ENCODE assay signal across 9 cellular contexts in the genomic region with DNA sequence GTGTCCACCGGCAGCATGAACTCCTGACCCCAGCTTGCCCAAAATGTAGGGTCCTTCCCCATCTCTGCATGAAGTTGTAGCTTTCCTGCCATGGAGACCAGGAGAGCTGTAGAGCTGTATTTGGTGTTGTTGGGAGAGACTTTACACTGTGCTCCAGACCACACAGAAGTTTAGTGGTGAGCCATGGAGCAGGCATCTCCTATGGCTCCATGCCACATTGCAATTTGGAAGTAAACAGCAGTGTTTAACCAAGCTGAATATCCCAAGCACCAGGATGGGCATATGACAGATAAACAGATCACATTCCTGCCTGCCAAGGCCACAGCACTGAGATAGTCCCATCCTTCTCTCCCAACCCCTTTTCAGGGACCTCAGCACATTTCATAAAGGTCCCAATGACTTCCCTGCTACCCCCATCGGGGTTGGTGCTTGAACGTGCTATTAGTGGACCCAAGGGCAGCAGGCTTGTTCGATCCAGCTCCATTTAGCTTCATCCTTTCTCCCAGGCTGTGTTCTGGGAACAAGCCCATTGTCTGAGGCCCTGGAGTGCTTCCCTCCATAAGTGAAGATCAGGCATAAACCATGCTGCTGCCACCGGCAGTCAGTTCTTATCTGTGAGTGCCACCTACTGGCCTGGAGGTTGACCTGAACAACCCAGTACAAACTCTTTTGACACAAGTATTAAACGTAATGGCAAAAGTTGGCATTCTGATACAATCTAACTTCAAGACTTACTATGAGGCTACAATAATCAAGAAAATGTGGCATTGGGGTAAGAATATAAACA.
DNase-seq lines count a peak whose midpoint lies in the region; ATAC-seq and TF ChIP-seq lines count a peak whose summit lies in the region.
"Had no signal": no experiment of that assay in that cellular context is flagged by ENCODE, and none has a peak within 500 bp of the region (broad histone marks: within the 10 kb centered on the region; RNA-seq: fewer than 3 reads in every experiment).

No MANE protein-coding gene starts in this region.

- peak; percentile 63 for TF ChIP-seq RAD21 in IMR-90 (IDR thresholded peaks at IDR 0.05; ENCODE audit: low read length)

- no peak overlapping the region for H3K4me2 ChIP-seq in IMR-90 (ENCODE audit: low read depth, low read length)

- H4K91ac ChIP-seq in IMR-90 (ENCODE audit: insufficient read depth, low read depth, low read length), result no peak overlapping the region

- no peaks in the 10 kb centered on the region for H3K4me1 Mint-ChIP-seq in activated T-helper 1 cell treated with anti-CD3 and anti-CD28 coated beads, Interleukin-12 subunit alpha, Interleukin-12 subunit beta, Interleukin-2, Interleukin-4 antibody, amounts not matched to agents 30 ng/mL and 10 ng/mL and 1 ng/mL, durations not matched to agents 14 hours and 24 hours and 36 hours (ENCODE audit: low read depth)
- H3K4me1 Mint-ChIP-seq: activated naive CD8-positive, alpha-beta T cell treated with anti-CD3 and anti-CD28 coated beads, Interleukin-2, amount 10 ng/mL, durations not matched to agents 7 days and 5 days had no signal

- H3K36me3 Mint-ChIP-seq in activated T-helper 1 cell treated with anti-CD3 and anti-CD28 coated beads, Interleukin-12 subunit alpha, Interleukin-12 subunit beta, Interleukin-2, Interleukin-4 antibody, amounts not matched to agents 30 ng/mL and 10 ng/mL and 1 ng/mL, durations not matched to agents 14 hours and 24 hours and 36 hours (ENCODE audit: low read depth), result no peaks in the 10 kb centered on the region
- H3K36me3 Mint-ChIP-seq: activated naive CD8-positive, alpha-beta T cell treated with anti-CD3 and anti-CD28 coated beads, Interleukin-2, amount 10 ng/mL, durations not matched to agents 7 days and 5 days had no signal

- intact Hi-C loops in IMR-90 (cut with micrococcal nuclease), result no loop called here
- intact Hi-C loops in left lung (cut with DNase I), result no loop called here
- intact Hi-C loops in activated T-helper 1 cell treated with anti-CD3 and anti-CD28 coated beads, Interleukin-12 subunit alpha, Interleukin-12 subunit beta, Interleukin-2, Interleukin-4 antibody, amounts not matched to agents 30 ng/mL and 10 ng/mL and 1 ng/mL, durations not matched to agents 14 hours and 24 hours and 36 hours (cut with micrococcal nuclease), result no loop called here

- peak; percentile 77 for ATAC-seq in GM21529 (IDR thresholded peaks at IDR 0.05; ENCODE audit: unreplicated experiment)
- ATAC-seq in IMR-90 (ENCODE audit: low read depth), result peak; percentile 60
- ATAC-seq in left lung, result peak; percentile 49
- no peak for ATAC-seq in GM21367 (IDR thresholded peaks at IDR 0.05; ENCODE audit: unreplicated experiment)

- H3K27me3 ChIP-seq in IMR-90 (ENCODE audit: control insufficient read depth, insufficient read depth, low read length) (no peaks in the 10 kb centered on the region), left lung (no peaks in the 10 kb centered on the region)

- no peak overlapping the region for H3K9ac ChIP-seq in IMR-90 (ENCODE audit: low read depth, low read length)

- H3K4me3 ChIP-seq in IMR-90 (ENCODE audit: insufficient read depth, low read depth, low read length), result no peak overlapping the region
- H3K4me3 ChIP-seq in left lung, result no peak overlapping the region

- H3K4ac ChIP-seq in IMR-90 (ENCODE audit: low read depth, low read length), result no peak overlapping the region

- H3K9me3 ChIP-seq in IMR-90 (ENCODE audit: control insufficient read depth, insufficient read depth, low read length) (no peaks in the 10 kb centered on the region), left lung (no peaks in the 10 kb centered on the region)

- no peak overlapping the region for H2BK20ac ChIP-seq in IMR-90 (ENCODE audit: low read depth, low read length)

- no peaks in the 10 kb centered on the region for H4K20me1 ChIP-seq in IMR-90 (ENCODE audit: insufficient read depth, low read length)

- H3K79me1 ChIP-seq in IMR-90 (ENCODE audit: low read depth in 1 of 2, low read length in 2 of 2), result no peaks in the 10 kb centered on the region

- TF ChIP-seq CTCF in IMR-90 (conservative IDR thresholded peaks at IDR 0.05; ENCODE audit: low read depth, low read length) (peak; percentile 41), left lung (IDR thresholded peaks at IDR 0.05) (no peak)

- H3K23ac ChIP-seq in IMR-90 (ENCODE audit: low read depth, low read length), result no peak overlapping the region

- H3K56ac ChIP-seq in IMR-90 (ENCODE audit: extremely low read depth, insufficient read depth, low read length), result no peak overlapping the region

- no peak overlapping the region for H2BK5ac ChIP-seq in IMR-90 (ENCODE audit: low read depth, low read length, poor library complexity, severe bottlenecking)

- WGBS in IMR-90 (ENCODE audit: extremely low coverage in 2 of 2, insufficient read length in 1 of 2), 2 experiments, result 40% methylated on average over 1 of the region's 6 CpGs; no CpG with 5 or more reads in 1 of the 2 experiments

- no peak overlapping the region; the same call in 1 of the 2 replicates for H3K14ac ChIP-seq in IMR-90 (replicated peaks; ENCODE audit: low read depth, low read length)

- H3K36me3 ChIP-seq in IMR-90 (ENCODE audit: control insufficient read depth, insufficient read depth, low read length) (no peaks in the 10 kb centered on the region), left lung (no peaks in the 10 kb centered on the region)

- H4K8ac ChIP-seq in IMR-90 (ENCODE audit: low read depth in 2 of 2, low read length in 2 of 2), result no peak overlapping the region

- no peak for TF ChIP-seq POLR2A in IMR-90 (IDR thresholded peaks at IDR 0.05; ENCODE audit: low read depth, low read length)

- no peaks in the 10 kb centered on the region for H3K27me3 Mint-ChIP-seq in activated T-helper 1 cell treated with anti-CD3 and anti-CD28 coated beads, Interleukin-12 subunit alpha, Interleukin-12 subunit beta, Interleukin-2, Interleukin-4 antibody, amounts not matched to agents 30 ng/mL and 10 ng/mL and 1 ng/mL, durations not matched to agents 14 hours and 24 hours and 36 hours (ENCODE audit: insufficient read depth)
- H3K27me3 Mint-ChIP-seq: activated naive CD8-positive, alpha-beta T cell treated with anti-CD3 and anti-CD28 coated beads, Interleukin-2, amount 10 ng/mL, durations not matched to agents 7 days and 5 days had no signal

- H3K9me3 Mint-ChIP-seq in activated T-helper 1 cell treated with anti-CD3 and anti-CD28 coated beads, Interleukin-12 subunit alpha, Interleukin-12 subunit beta, Interleukin-2, Interleukin-4 antibody, amounts not matched to agents 30 ng/mL and 10 ng/mL and 1 ng/mL, durations not matched to agents 14 hours and 24 hours and 36 hours, result no peaks in the 10 kb centered on the region

- DNase-seq in NK-92 treated with Interleukin-12 subunit alpha and Interleukin-12 subunit beta, amount 100 ng/mL, for 24 hours (lab: John Stamatoyannopoulos, UW), result peak; percentile 3
- no peak for DNase-seq in NK-92 (lab: John Stamatoyannopoulos, UW; ENCODE audit: unreplicated experiment)
- peak; percentile 33 for DNase-seq in IMR-90
- DNase-seq in activated CD4-positive, alpha-beta T cell treated with anti-CD3 and anti-CD28 coated beads, Interleukin-2, amount 50 U/mL, for 48 hours, result peak; percentile 5 to 14
- DNase-seq in left lung, result no peak
- no peak for DNase-seq in activated T-helper 1 cell treated with anti-CD3 and anti-CD28 coated beads, Interleukin-12 subunit alpha, Interleukin-12 subunit beta, Interleukin-2, Interleukin-4 antibody, amounts not matched to agents 30 ng/mL and 10 ng/mL and 1 ng/mL, durations not matched to agents 14 hours and 24 hours and 36 hours (ENCODE audit: low spot score)
- DNase-seq: activated naive CD8-positive, alpha-beta T cell treated with anti-CD3 and anti-CD28 coated beads, Interleukin-2, amount 10 ng/mL, durations not matched to agents 7 days and 5 days had no signal

- no peaks in the 10 kb centered on the region for H3K9me1 ChIP-seq in IMR-90 (ENCODE audit: insufficient read depth, low read length)

- no peak overlapping the region for H3K27ac Mint-ChIP-seq in activated T-helper 1 cell treated with anti-CD3 and anti-CD28 coated beads, Interleukin-12 subunit alpha, Interleukin-12 subunit beta, Interleukin-2, Interleukin-4 antibody, amounts not matched to agents 30 ng/mL and 10 ng/mL and 1 ng/mL, durations not matched to agents 14 hours and 24 hours and 36 hours
- H3K27ac Mint-ChIP-seq: activated naive CD8-positive, alpha-beta T cell treated with anti-CD3 and anti-CD28 coated beads, Interleukin-2, amount 10 ng/mL, durations not matched to agents 7 days and 5 days had no signal

- H3K27ac ChIP-seq in IMR-90 (ENCODE audit: insufficient read depth, low read length) (no peak overlapping the region), left lung (no peak overlapping the region)

- H3K4me3 Mint-ChIP-seq in activated T-helper 1 cell treated with anti-CD3 and anti-CD28 coated beads, Interleukin-12 subunit alpha, Interleukin-12 subunit beta, Interleukin-2, Interleukin-4 antibody, amounts not matched to agents 30 ng/mL and 10 ng/mL and 1 ng/mL, durations not matched to agents 14 hours and 24 hours and 36 hours, result no peak overlapping the region
- H3K4me3 Mint-ChIP-seq: activated naive CD8-positive, alpha-beta T cell treated with anti-CD3 and anti-CD28 coated beads, Interleukin-2, amount 10 ng/mL, durations not matched to agents 7 days and 5 days had no signal

- no peak overlapping the region for H2BK15ac ChIP-seq in IMR-90 (ENCODE audit: low read depth, low read length)

- dilution Hi-C loops in IMR-90 (cut with HindIII; ENCODE audit: low sequenced_read_pairs, unreplicated experiment), result no loop called here

- peak overlapping the region; percentile 58 for H2AFZ ChIP-seq in IMR-90 (replicated peaks; ENCODE audit: low read length, poor library complexity)

- POLR2A ChIA-PET in IMR-90 (lab: Charles Lee; ENCODE audit: unreplicated experiment), result no interaction called here

- H2AK9ac ChIP-seq in IMR-90 (replicated peaks; ENCODE audit: low read depth, low read length, poor library complexity), result peak overlapping the region; percentile 37

- H3K4me1 ChIP-seq in IMR-90 (ENCODE audit: control insufficient read depth, insufficient read depth, low read length) (no peaks in the 10 kb centered on the region), left lung (no peaks in the 10 kb centered on the region)

- CTCF ChIA-PET in IMR-90 (lab: Yijun Ruan, JAX), result no interaction called here

- no peak overlapping the region for H3K18ac ChIP-seq in IMR-90 (ENCODE audit: low read depth, low read length)

- no peak overlapping the region for H2BK120ac ChIP-seq in IMR-90 (ENCODE audit: low read depth, low read length)

- no TSS peak for BruUV-seq in IMR-90 (replicated peaks; lab: Mats Ljungman, UMichigan)

- no peak overlapping the region for H4K5ac ChIP-seq in IMR-90 (ENCODE audit: low read depth, low read length)

- in situ Hi-C loops in IMR-90 (cut with MboI; ENCODE audit: low sequenced_read_pairs), result no loop called here

- no peak overlapping the region for H2AK5ac ChIP-seq in IMR-90 (ENCODE audit: low read depth, low read length)

TF ChIP-seq in IMR-90, 13 proteins besides CTCF, POLR2A, EP300 and RAD21:
- no peak for TF ChIP-seq FOS (IDR thresholded peaks at IDR 0.05; ENCODE audit: low read depth, low read length)
- peak; percentile 27; the same call in 1 of the 2 replicates for TF ChIP-seq SMC3 (IDR thresholded peaks at IDR 0.05; ENCODE audit: low read depth, low read length)

Comparison
In these comparisons a context has a peak if more than half of its experiments do, and no peak if none do; other contexts are left out.
1. DNase-seq: peak in NK-92 treated with Interleukin-12 subunit alpha and Interleukin-12 subunit beta, amount 100 ng/mL, for 24 hours (single experiment), IMR-90 (single experiment) and activated CD4-positive, alpha-beta T cell treated with anti-CD3 and anti-CD28 coated beads, Interleukin-2, amount 50 U/mL, for 48 hours (2 of 2); none in NK-92 (single experiment), left lung (0 of 2) and activated T-helper 1 cell treated with anti-CD3 and anti-CD28 coated beads, Interleukin-12 subunit alpha, Interleukin-12 subunit beta, Interleukin-2, Interleukin-4 antibody, amounts not matched to agents 30 ng/mL and 10 ng/mL and 1 ng/mL, durations not matched to agents 14 hours and 24 hours and 36 hours (single experiment).